Comparison of ENCODE assay signal across 16 cellular contexts in genomic region chr11:47317078-47317828, GRCh38. TPM values are rescaled to one million over a fixed set of nuclear protein-coding genes. Genes with fewer than 3 reads are reported as not detected.
DNase-seq lines count a peak whose midpoint lies in the region; ATAC-seq and TF ChIP-seq lines count a peak whose summit lies in the region.
"Had no signal": no experiment of that assay in that cellular context is flagged by ENCODE, and none has a peak within 500 bp of the region (broad histone marks: within the 10 kb centered on the region; RNA-seq: fewer than 3 reads in every experiment).

No MANE protein-coding gene starts in this region.

- H3K36me3 ChIP-seq in H7 (replicated peaks; ENCODE audit: control insufficient read depth, insufficient read depth, low read length) = peaks cover 2% of the 10 kb centered on the region
- H3K36me3 ChIP-seq in gastrocnemius medialis = peaks cover 0 to 74% of the 10 kb centered on the region in 2 donors

- H3K4me3 Mint-ChIP-seq in activated CD4-positive, alpha-beta T cell treated with anti-CD3 and anti-CD28 coated beads, Interleukin-2, amount 10 ng/mL, durations not matched to agents 24 days and 14 days = no peak overlapping the region
- H3K4me3 Mint-ChIP-seq in activated CD4-positive, alpha-beta T cell treated with anti-CD3 and anti-CD28 coated beads, Interleukin-2, amount 10 ng/mL, durations not matched to agents 7 days and 5 days = no peak overlapping the region
- H3K4me3 Mint-ChIP-seq in natural killer cell treated with Interleukin-12 subunit alpha and Interleukin-12 subunit beta and Interleukin-15 and Interleukin-18, amount 100 ng/mL, for 72 hours = peak overlapping the region; percentile 15

- POLR2A ChIA-PET in activated CD4-positive, alpha-beta T cell treated with anti-CD3 and anti-CD28 coated beads, Interleukin-2, amount 10 ng/mL, durations not matched to agents 7 days and 5 days (lab: Charles Lee) = no interaction called here

- H3K27me3 ChIP-seq in H7 (ENCODE audit: control insufficient read depth, insufficient read depth, low read length) = no peaks in the 10 kb centered on the region
- H3K27me3 ChIP-seq in gastrocnemius medialis = no peaks in the 10 kb centered on the region

- peaks cover 45% of the 10 kb centered on the region for H3K36me3 Mint-ChIP-seq in activated CD4-positive, alpha-beta T cell treated with anti-CD3 and anti-CD28 coated beads, Interleukin-2, amount 10 ng/mL, durations not matched to agents 24 days and 14 days (ENCODE audit: low read depth)
- H3K36me3 Mint-ChIP-seq in activated CD4-positive, alpha-beta T cell treated with anti-CD3 and anti-CD28 coated beads, Interleukin-2, amount 10 ng/mL, durations not matched to agents 7 days and 5 days (ENCODE audit: low read depth) = peaks cover 50% of the 10 kb centered on the region
- peaks cover 21% of the 10 kb centered on the region for H3K36me3 Mint-ChIP-seq in natural killer cell treated with Interleukin-12 subunit alpha and Interleukin-12 subunit beta and Interleukin-15 and Interleukin-18, amount 100 ng/mL, for 72 hours

- H3K9me3 ChIP-seq in gastrocnemius medialis = no peaks in the 10 kb centered on the region
- H3K9me3 ChIP-seq: A549 had no signal

- H3K4me1 ChIP-seq in gastrocnemius medialis = no peaks in the 10 kb centered on the region
- H3K4me1 ChIP-seq: A549 had no signal

- H3K4me1 Mint-ChIP-seq in activated CD4-positive, alpha-beta T cell treated with anti-CD3 and anti-CD28 coated beads, Interleukin-2, amount 10 ng/mL, durations not matched to agents 24 days and 14 days = peaks cover 5% of the 10 kb centered on the region
- H3K4me1 Mint-ChIP-seq in activated CD4-positive, alpha-beta T cell treated with anti-CD3 and anti-CD28 coated beads, Interleukin-2, amount 10 ng/mL, durations not matched to agents 7 days and 5 days = peaks cover 7% of the 10 kb centered on the region
- H3K4me1 Mint-ChIP-seq in natural killer cell treated with Interleukin-12 subunit alpha and Interleukin-12 subunit beta and Interleukin-15 and Interleukin-18, amount 100 ng/mL, for 72 hours (ENCODE audit: low read depth in 2 of 2) = peaks cover 6 to 15% of the 10 kb centered on the region in 2 donors

- in situ Hi-C loops in gastrocnemius medialis (cut with MboI; ENCODE audit: low sequenced_read_pairs in 4 of 4) = no loop called here

- ATAC-seq in GM21526 (IDR thresholded peaks at IDR 0.05; ENCODE audit: low FRiP score, unreplicated experiment) = peak; percentile 68
- ATAC-seq in HG03575 (IDR thresholded peaks at IDR 0.05; ENCODE audit: extremely low read depth, insufficient number of reproducible peaks, low FRiP score, unreplicated experiment) = peak; percentile 65
- peak; percentile 70 to 79 for ATAC-seq in natural killer cell treated with Interleukin-12 subunit alpha and Interleukin-12 subunit beta and Interleukin-15 and Interleukin-18, amount 100 ng/mL, for 72 hours
- no peak for ATAC-seq in HG02588 (IDR thresholded peaks at IDR 0.05; ENCODE audit: unreplicated experiment)
- ATAC-seq in gastrocnemius medialis = no peak
- ATAC-seq: A549 had no signal

- DNase-seq in activated CD4-positive, alpha-beta T cell treated with anti-CD3 and anti-CD28 coated beads, Interleukin-2, amount 10 ng/mL, durations not matched to agents 24 days and 14 days = no peak
- DNase-seq in activated CD4-positive, alpha-beta T cell treated with anti-CD3 and anti-CD28 coated beads, Interleukin-2, amount 10 ng/mL, durations not matched to agents 7 days and 5 days = no peak
- DNase-seq in natural killer cell treated with Interleukin-12 subunit alpha and Interleukin-12 subunit beta and Interleukin-15 and Interleukin-18, amount 100 ng/mL, for 72 hours (ENCODE audit: low spot score) = no peak
- DNase-seq in H7 = no peak
- DNase-seq in gastrocnemius medialis = no peak
- DNase-seq: Calu3, hypothalamus, left ventricle myocardium superior, NCI-H1417 treated with DMSO at 0.1 percent for 48 hours, NCI-H82 had no signal

- H3K27ac Mint-ChIP-seq in activated CD4-positive, alpha-beta T cell treated with anti-CD3 and anti-CD28 coated beads, Interleukin-2, amount 10 ng/mL, durations not matched to agents 24 days and 14 days = peak overlapping the region; percentile 61
- H3K27ac Mint-ChIP-seq in activated CD4-positive, alpha-beta T cell treated with anti-CD3 and anti-CD28 coated beads, Interleukin-2, amount 10 ng/mL, durations not matched to agents 7 days and 5 days = no peak overlapping the region
- H3K27ac Mint-ChIP-seq in natural killer cell treated with Interleukin-12 subunit alpha and Interleukin-12 subunit beta and Interleukin-15 and Interleukin-18, amount 100 ng/mL, for 72 hours = peak overlapping the region; percentile 52 to 72

- no peak for TF ChIP-seq CTCF in gastrocnemius medialis (IDR thresholded peaks at IDR 0.05 in 4 of 5, conservative IDR thresholded peaks at IDR 0.05 in 1 of 5)

- no peaks in the 10 kb centered on the region for H3K27me3 Mint-ChIP-seq in activated CD4-positive, alpha-beta T cell treated with anti-CD3 and anti-CD28 coated beads, Interleukin-2, amount 10 ng/mL, durations not matched to agents 24 days and 14 days
- no peaks in the 10 kb centered on the region for H3K27me3 Mint-ChIP-seq in activated CD4-positive, alpha-beta T cell treated with anti-CD3 and anti-CD28 coated beads, Interleukin-2, amount 10 ng/mL, durations not matched to agents 7 days and 5 days
- no peaks in the 10 kb centered on the region for H3K27me3 Mint-ChIP-seq in natural killer cell treated with Interleukin-12 subunit alpha and Interleukin-12 subunit beta and Interleukin-15 and Interleukin-18, amount 100 ng/mL, for 72 hours

- no peak for TF ChIP-seq POLR2A in gastrocnemius medialis (IDR thresholded peaks at IDR 0.05)

- intact Hi-C loops in activated CD4-positive, alpha-beta T cell treated with anti-CD3 and anti-CD28 coated beads, Interleukin-2, amount 10 ng/mL, durations not matched to agents 24 days and 14 days (cut with micrococcal nuclease) = no loop called here
- intact Hi-C loops in gastrocnemius medialis (cut with DNase I; ENCODE audit: low total_unique reads) = no loop called here

- H3K27ac ChIP-seq in gastrocnemius medialis = no peak overlapping the region
- H3K27ac ChIP-seq: A549, epithelial cell of prostate, VCaP had no signal

- H3K9me3 Mint-ChIP-seq in activated CD4-positive, alpha-beta T cell treated with anti-CD3 and anti-CD28 coated beads, Interleukin-2, amount 10 ng/mL, durations not matched to agents 24 days and 14 days = no peaks in the 10 kb centered on the region
- H3K9me3 Mint-ChIP-seq in activated CD4-positive, alpha-beta T cell treated with anti-CD3 and anti-CD28 coated beads, Interleukin-2, amount 10 ng/mL, durations not matched to agents 7 days and 5 days = no peaks in the 10 kb centered on the region
- H3K9me3 Mint-ChIP-seq in natural killer cell treated with Interleukin-12 subunit alpha and Interleukin-12 subunit beta and Interleukin-15 and Interleukin-18, amount 100 ng/mL, for 72 hours = no peaks in the 10 kb centered on the region

- H3K4me3 ChIP-seq in H7 (ENCODE audit: insufficient read depth, low read depth, low read length) = no peak overlapping the region
- no peak overlapping the region for H3K4me3 ChIP-seq in gastrocnemius medialis
- H3K4me3 ChIP-seq: A549 had no signal

- CTCF ChIA-PET in activated CD4-positive, alpha-beta T cell treated with anti-CD3 and anti-CD28 coated beads, Interleukin-2, amount 10 ng/mL, durations not matched to agents 7 days and 5 days (lab: Charles Lee) = interaction anchor here (0.5 kb wide), 1 partner anchor 581 kb away, joined by 3 read pairs; no protein-coding TSS in a partner anchor

RNA-seq across cellular contexts. Expression of gene MYBPC3, which starts 35.2 kb away (rescaled TPM):
- total RNA-seq in activated CD4-positive, alpha-beta T cell treated with anti-CD3 and anti-CD28 coated beads, Interleukin-2, amount 10 ng/mL, durations not matched to agents 24 days and 14 days = not detected in 2 replicates
- not detected for total RNA-seq in activated CD4-positive, alpha-beta T cell treated with anti-CD3 and anti-CD28 coated beads, Interleukin-2, amount 10 ng/mL, durations not matched to agents 7 days and 5 days
- total RNA-seq in natural killer cell treated with Interleukin-12 subunit alpha and Interleukin-12 subunit beta and Interleukin-15 and Interleukin-18, amount 100 ng/mL, for 72 hours = not detected
- not detected in 2 replicates for total RNA-seq in H7 (2014; rRNA removed; shearing (Covaris generic))
- total RNA-seq in gastrocnemius medialis = under 1 TPM in 1 of 4 donors, not detected in 3; 0.07 TPM
- total RNA-seq: Calu3 had no signal

RNA-seq across cellular contexts. Expression of gene MADD, which starts 47.3 kb away (rescaled TPM):
- 78.5 and 80.7 TPM in 2 replicates for total RNA-seq in activated CD4-positive, alpha-beta T cell treated with anti-CD3 and anti-CD28 coated beads, Interleukin-2, amount 10 ng/mL, durations not matched to agents 24 days and 14 days
- total RNA-seq in activated CD4-positive, alpha-beta T cell treated with anti-CD3 and anti-CD28 coated beads, Interleukin-2, amount 10 ng/mL, durations not matched to agents 7 days and 5 days = 10 to 100 TPM; 93.3 to 95.1 TPM
- total RNA-seq in natural killer cell treated with Interleukin-12 subunit alpha and Interleukin-12 subunit beta and Interleukin-15 and Interleukin-18, amount 100 ng/mL, for 72 hours = 100 to 1,000 TPM in 1 of 2 donors, 10 to 100 TPM in 1; 94.1 to 120 TPM
- 21.3 and 22.7 TPM in 2 replicates for total RNA-seq in H7 (2014; rRNA removed; shearing (Covaris generic))
- 10 to 100 TPM; 39.4 to 47.9 (median 41.6) TPM for total RNA-seq in gastrocnemius medialis

RNA-seq across cellular contexts. Expression of gene NR1H3, which starts 59.5 kb away (rescaled TPM):
- 7.6 and 15.4 TPM in 2 replicates for total RNA-seq in activated CD4-positive, alpha-beta T cell treated with anti-CD3 and anti-CD28 coated beads, Interleukin-2, amount 10 ng/mL, durations not matched to agents 24 days and 14 days
- 10 to 100 TPM in 1 of 2 experiments, 1 to 10 TPM in 1; 8.4 to 10.0 TPM for total RNA-seq in activated CD4-positive, alpha-beta T cell treated with anti-CD3 and anti-CD28 coated beads, Interleukin-2, amount 10 ng/mL, durations not matched to agents 7 days and 5 days
- 1 to 10 TPM; 6.3 to 8.9 TPM for total RNA-seq in natural killer cell treated with Interleukin-12 subunit alpha and Interleukin-12 subunit beta and Interleukin-15 and Interleukin-18, amount 100 ng/mL, for 72 hours
- total RNA-seq in H7 (2014; rRNA removed; shearing (Covaris generic)) = 22.4 and 25.4 TPM in 2 replicates
- total RNA-seq in gastrocnemius medialis = 10 to 100 TPM in 3 of 4 donors, 1 to 10 TPM in 1; 7.9 to 16.3 (median 12.1) TPM

Comparison
In these comparisons a context has a peak if more than half of its experiments do, and no peak if none do; other contexts are left out.
1. ATAC-seq: peak in GM21526 (single experiment), HG03575 (single experiment) and natural killer cell treated with Interleukin-12 subunit alpha and Interleukin-12 subunit beta and Interleukin-15 and Interleukin-18, amount 100 ng/mL, for 72 hours (2 of 2); none in HG02588 (single experiment) and gastrocnemius medialis (0 of 2).